ENCODE assay signal across 7 cellular contexts in genomic region chr9:129626944-129627297, GRCh38. TPM values are rescaled to one million over a fixed set of nuclear protein-coding genes. Genes with fewer than 3 reads are reported as not detected.
DNase-seq lines count a peak whose midpoint lies in the region; ATAC-seq and TF ChIP-seq lines count a peak whose summit lies in the region.

No MANE protein-coding gene starts in this region.

- no peaks in the 10 kb centered on the region for H3K9me3 ChIP-seq in Karpas-422 (ENCODE audit: low read length)
- no peaks in the 10 kb centered on the region for H3K9me3 ChIP-seq in suprapubic skin

- H3K36me3 ChIP-seq in Karpas-422 (ENCODE audit: insufficient read depth, low read length) = peaks cover 22% of the 10 kb centered on the region; the same call in 1 of the 2 replicates
- no peaks in the 10 kb centered on the region for H3K36me3 ChIP-seq in suprapubic skin

- ATAC-seq in GM18873 (IDR thresholded peaks at IDR 0.05; ENCODE audit: low FRiP score, unreplicated experiment) (peak; percentile 3), GM21737 (IDR thresholded peaks at IDR 0.05; ENCODE audit: unreplicated experiment) (no peak)

- DNase-seq in Karpas-422 (peak; percentile 60), immature natural killer cell (no peak), suprapubic skin (ENCODE audit: low spot score in 2 of 2) (no peak), DMS79 treated with DMSO at 0.1 percent for 48 hours (lab: John Stamatoyannopoulos, UW) (no peak)

- no peaks in the 10 kb centered on the region for H3K9me3 Mint-ChIP-seq in immature natural killer cell

- WGBS in suprapubic skin = 3% methylated on average over 6 of the region's 8 CpGs

- TF ChIP-seq EP300 in suprapubic skin (IDR thresholded peaks at IDR 0.05) = no peak

- peaks cover 44% of the 10 kb centered on the region for H3K4me1 ChIP-seq in Karpas-422 (ENCODE audit: low read length)
- H3K4me1 ChIP-seq in suprapubic skin = peaks cover 67% of the 10 kb centered on the region

- peak overlapping the region; percentile 85 for H3K9ac ChIP-seq in Karpas-422 (ENCODE audit: low read length)

- H3K4me3 ChIP-seq in Karpas-422 (ENCODE audit: low read length) (peak overlapping the region; percentile 86), suprapubic skin (peak overlapping the region; percentile 82)

- no peaks in the 10 kb centered on the region for H3K9me2 ChIP-seq in Karpas-422 (replicated peaks; ENCODE audit: insufficient read depth, low read length)

- H3K4me3 Mint-ChIP-seq in immature natural killer cell = peak overlapping the region; percentile 77 to 97 (median 83)

- no peak overlapping the region for H2AFZ ChIP-seq in Karpas-422 (ENCODE audit: low read length)

- TF ChIP-seq POLR2A in suprapubic skin (IDR thresholded peaks at IDR 0.05) = no peak

- peak overlapping the region; percentile 89 for H3K4me2 ChIP-seq in Karpas-422 (ENCODE audit: low read depth, low read length, poor library complexity, severe bottlenecking)

- H3K79me2 ChIP-seq in Karpas-422 (ENCODE audit: low read length) = peaks cover 59% of the 10 kb centered on the region

- H4K20me1 ChIP-seq in Karpas-422 (ENCODE audit: insufficient read depth, low read depth, low read length) = peaks cover 55% of the 10 kb centered on the region

- H3K27me3 Mint-ChIP-seq in immature natural killer cell (ENCODE audit: low read depth in 3 of 3) = peaks cover 11 to 33% (median 20%) of the 10 kb centered on the region in 3 donors

- no peak for TF ChIP-seq CTCF in suprapubic skin (IDR thresholded peaks at IDR 0.05)

- H3K27me3 ChIP-seq in Karpas-422 (ENCODE audit: low read length) = no peaks in the 10 kb centered on the region
- no peaks in the 10 kb centered on the region for H3K27me3 ChIP-seq in suprapubic skin

- peak overlapping the region; percentile 68 for H3K27ac ChIP-seq in Karpas-422 (ENCODE audit: low read length)
- peak overlapping the region; percentile 87 for H3K27ac ChIP-seq in angular gyrus (ENCODE audit: low read depth, low read length)
- H3K27ac ChIP-seq in suprapubic skin = peak overlapping the region; percentile 84

- peak overlapping the region; percentile 86 to 97 (median 92) for H3K27ac Mint-ChIP-seq in immature natural killer cell

- peaks cover 60 to 66% of the 10 kb centered on the region in 2 donors for H3K4me1 Mint-ChIP-seq in immature natural killer cell

- H3K36me3 Mint-ChIP-seq in immature natural killer cell = no peaks in the 10 kb centered on the region

RNA-seq across cellular contexts. Expression of gene NTMT1, which starts 1.0 kb away (rescaled TPM):
- 22.4 and 31.1 TPM in 2 replicates for total RNA-seq in Karpas-422 (2014; rRNA removed; shearing (Covaris generic); ENCODE audit: low replicate concordance)
- polyA plus RNA-seq in immature natural killer cell = 10 to 100 TPM; 33.8 to 41.3 (median 35.8) TPM
- 10 to 100 TPM; 19.4 to 25.0 (median 20.8) TPM for total RNA-seq in suprapubic skin

RNA-seq across cellular contexts. Expression of gene C9orf50, which starts 6.0 kb away (rescaled TPM):
- total RNA-seq in Karpas-422 (2014; rRNA removed; shearing (Covaris generic); ENCODE audit: low replicate concordance) = not detected in 2 replicates
- not detected for polyA plus RNA-seq in immature natural killer cell
- under 1 TPM in 1 of 4 donors, not detected in 3; 0.64 TPM for total RNA-seq in suprapubic skin

RNA-seq across cellular contexts. Expression of gene ASB6, which starts 15.0 kb away (rescaled TPM):
- total RNA-seq in Karpas-422 (2014; rRNA removed; shearing (Covaris generic); ENCODE audit: low replicate concordance) = 10.6 and 16.3 TPM in 2 replicates
- 10 to 100 TPM; 13.9 to 26.6 (median 19.9) TPM for polyA plus RNA-seq in immature natural killer cell
- total RNA-seq in suprapubic skin = 10 to 100 TPM; 25.6 to 41.5 (median 37.6) TPM

RNA-seq across cellular contexts. Expression of gene PRRX2, which starts 38.5 kb away (rescaled TPM):
- not detected in 2 replicates for total RNA-seq in Karpas-422 (2014; rRNA removed; shearing (Covaris generic); ENCODE audit: low replicate concordance)
- under 1 TPM in 1 of 3 donors, not detected in 2; 0.18 TPM for polyA plus RNA-seq in immature natural killer cell
- total RNA-seq in suprapubic skin = 10 to 100 TPM in 3 of 4 donors, 1 to 10 TPM in 1; 9.9 to 16.9 (median 14.0) TPM
